In the genomic region with DNA sequence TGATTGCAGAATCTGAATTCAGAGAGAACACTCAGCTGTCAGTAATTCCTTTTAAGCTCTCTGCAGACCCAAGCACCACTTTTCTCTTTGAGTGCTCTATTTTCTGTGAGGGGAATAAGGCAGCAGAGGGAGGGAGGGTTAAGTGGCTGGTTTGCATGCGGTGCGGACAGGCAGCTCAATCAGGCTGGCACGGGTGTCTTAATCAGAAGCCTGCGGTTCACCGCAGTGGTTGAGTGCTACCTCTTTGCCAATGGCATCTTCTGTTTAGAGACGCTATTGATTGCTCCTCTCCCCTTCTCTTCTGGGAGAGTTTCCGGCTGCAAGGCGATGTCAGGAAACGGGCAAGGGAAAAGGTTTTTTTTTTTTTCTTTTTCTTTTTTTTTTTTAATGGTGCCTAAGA, we compare ENCODE assay signal across 1 cellular context.
TF ChIP-seq lines count a peak whose summit lies in the region.

No MANE protein-coding gene starts in this region.

TF ChIP-seq in HepG2, 621 proteins besides CTCF, POLR2A, EP300 and RAD21:
- no peak for TF ChIP-seq ZNF263 (CRISPR knock-in tag; IDR thresholded peaks at IDR 0.05)
- no peak for TF ChIP-seq IKZF1 (IDR thresholded peaks at IDR 0.05)
- no peak for TF ChIP-seq ZNF552 (CRISPR knock-in tag; IDR thresholded peaks at IDR 0.05; ENCODE audit: borderline replicate concordance)
- no peak for TF ChIP-seq KLF15 (CRISPR knock-in tag; IDR thresholded peaks at IDR 0.05; ENCODE audit: borderline replicate concordance)
TF ChIP-seq in HepG2: peak in this region for 0.
